In genomic region chr3:39180546-39181346, GRCh38 we compare ENCODE assay signal across 8 cellular contexts. TPM values are rescaled to one million over a fixed set of nuclear protein-coding genes. Genes with fewer than 3 reads are reported as not detected.
DNase-seq lines count a peak whose midpoint lies in the region; ATAC-seq and TF ChIP-seq lines count a peak whose summit lies in the region.

No MANE protein-coding gene starts in this region.

- peak overlapping the region; percentile 91 for H3K27ac Mint-ChIP-seq in activated naive CD8-positive, alpha-beta T cell treated with anti-CD3 and anti-CD28 coated beads, Interleukin-2, amount 50 U/mL, for 24 hours
- peak overlapping the region; percentile 92 for H3K27ac Mint-ChIP-seq in type B pancreatic cell

- H3K27me3 Mint-ChIP-seq in activated naive CD8-positive, alpha-beta T cell treated with anti-CD3 and anti-CD28 coated beads, Interleukin-2, amount 50 U/mL, for 24 hours: no peaks in the 10 kb centered on the region
- H3K27me3 Mint-ChIP-seq in type B pancreatic cell: peaks cover 2% of the 10 kb centered on the region

- peak; percentile 38 for TF ChIP-seq CTCF in type B pancreatic cell (conservative IDR thresholded peaks at IDR 0.05)

- ATAC-seq in HG02588 (IDR thresholded peaks at IDR 0.05; ENCODE audit: unreplicated experiment): peak; percentile 92
- ATAC-seq in activated naive CD8-positive, alpha-beta T cell treated with anti-CD3 and anti-CD28 coated beads, Interleukin-2, amount 50 U/mL, for 24 hours: peak; percentile 84
- ATAC-seq in left cardiac atrium: peak; percentile 84 to 87

- H3K9me3 Mint-ChIP-seq in activated naive CD8-positive, alpha-beta T cell treated with anti-CD3 and anti-CD28 coated beads, Interleukin-2, amount 50 U/mL, for 24 hours: no peaks in the 10 kb centered on the region
- H3K9me3 Mint-ChIP-seq in type B pancreatic cell: no peaks in the 10 kb centered on the region

- H3K36me3 Mint-ChIP-seq in activated naive CD8-positive, alpha-beta T cell treated with anti-CD3 and anti-CD28 coated beads, Interleukin-2, amount 50 U/mL, for 24 hours (ENCODE audit: low read depth): peaks cover 3% of the 10 kb centered on the region
- H3K36me3 Mint-ChIP-seq in type B pancreatic cell: no peaks in the 10 kb centered on the region

- DNase-seq in GM04504 (ENCODE audit: low read depth) (peak; percentile 46), NCI-H1092 treated with DMSO at 0.1 percent for 48 hours (lab: John Stamatoyannopoulos, UW) (peak; percentile 74), SW480 (ENCODE audit: low spot score) (peak; percentile 92), left cardiac atrium (peak; percentile 97), posterior cingulate gyrus (peak in 9 of 10 donors; percentile 54 to 95 (median 72)), type B pancreatic cell (ENCODE audit: extremely low spot score, unreplicated experiment) (peak; percentile 93)
- DNase-seq in activated naive CD8-positive, alpha-beta T cell treated with anti-CD3 and anti-CD28 coated beads, Interleukin-2, amount 50 U/mL, for 24 hours: peak; percentile 89

- peak overlapping the region; percentile 86 for H3K4me3 Mint-ChIP-seq in activated naive CD8-positive, alpha-beta T cell treated with anti-CD3 and anti-CD28 coated beads, Interleukin-2, amount 50 U/mL, for 24 hours
- peak overlapping the region; percentile 94 for H3K4me3 Mint-ChIP-seq in type B pancreatic cell

- H3K4me1 Mint-ChIP-seq in activated naive CD8-positive, alpha-beta T cell treated with anti-CD3 and anti-CD28 coated beads, Interleukin-2, amount 50 U/mL, for 24 hours: peaks cover 50% of the 10 kb centered on the region
- H3K4me1 Mint-ChIP-seq in type B pancreatic cell (ENCODE audit: unreplicated experiment): peaks cover 44% of the 10 kb centered on the region

- intact Hi-C loops in left cardiac atrium (cut with DNase I): loop anchor here in 1 of 2 donors (5.0 kb wide), 1 partner anchor 38 kb away; no protein-coding TSS in a partner anchor
- intact Hi-C loops in posterior cingulate gyrus (cut with DNase I): loop anchor here (10.0 kb wide), 1 partner anchor 76 kb away; the partner anchor contains the start of genes GORASP1 and TTC21A

RNA-seq across cellular contexts. Expression of gene XIRP1, which starts 11.6 kb away (rescaled TPM):
- total RNA-seq in left cardiac atrium (100 to 1,000 TPM; 160 to 242 TPM), type B pancreatic cell (ENCODE audit: low replicate concordance) (0.12 TPM in 1 of 2 replicates, not detected in the other)

RNA-seq across cellular contexts. Expression of gene CSRNP1, which starts 27.4 kb away (rescaled TPM):
- total RNA-seq in left cardiac atrium (10 to 100 TPM; 20.5 to 41.6 TPM), type B pancreatic cell (ENCODE audit: low replicate concordance) (7.5 and 24.5 TPM in 2 replicates)

Comparison
In these comparisons a context has a peak if more than half of its experiments do, and no peak if none do; other contexts are left out.
1. Peak in every context shown above with its lines: DNase-seq and ATAC-seq.
2. DNase-seq: peak in every context shown above with its lines; median percentile 97 in left cardiac atrium; 93 in type B pancreatic cell; 92 in SW480; 89 in activated naive CD8-positive, alpha-beta T cell treated with anti-CD3 and anti-CD28 coated beads, Interleukin-2, amount 50 U/mL, for 24 hours; 74 in NCI-H1092 treated with DMSO at 0.1 percent for 48 hours; 72 in posterior cingulate gyrus; 46 in GM04504.
3. RNA of gene XIRP1, which starts 11.6 kb away (total RNA-seq): 160 to 242 TPM in left cardiac atrium; 0.12 TPM in type B pancreatic cell; every median in the first group is over 100 times any median in the second.